Comparison of ENCODE assay signal across 8 cellular contexts in genomic region chr22:28674121-28674563, GRCh38. TPM values are rescaled to one million over a fixed set of nuclear protein-coding genes. Genes with fewer than 3 reads are reported as not detected.
A peak's percentile ranks its signal among the peaks of the same experiment; 100 is the strongest.
DNase-seq lines count a peak whose midpoint lies in the region; ATAC-seq, FAIRE-seq and TF ChIP-seq lines count a peak whose summit lies in the region.
"Had no signal": no experiment of that assay in that cellular context is flagged by ENCODE, and none has a peak within 500 bp of the region (broad histone marks: within the 10 kb centered on the region; RNA-seq: fewer than 3 reads in every experiment).

No MANE protein-coding gene starts in this region.

- H3K4me3 ChIP-seq in KMS-11 (IDR thresholded peaks at IDR 0.05; ENCODE audit: insufficient read depth, low read depth, low read length), result no peak overlapping the region

- ATAC-seq in activated CD8-positive, alpha-beta T cell treated with anti-CD3 and anti-CD28 coated beads for 36 hours, result peak; percentile 71
- ATAC-seq in HG03460 (IDR thresholded peaks at IDR 0.05; ENCODE audit: unreplicated experiment), result no peak

- peak overlapping the region; percentile 77 for H3K4me3 Mint-ChIP-seq in activated CD8-positive, alpha-beta T cell treated with anti-CD3 and anti-CD28 coated beads for 36 hours
- peak overlapping the region; percentile 14 for H3K4me3 Mint-ChIP-seq in neural crest cell

- peaks cover 5% of the 10 kb centered on the region for H3K9me3 Mint-ChIP-seq in activated CD8-positive, alpha-beta T cell treated with anti-CD3 and anti-CD28 coated beads for 36 hours
- H3K9me3 Mint-ChIP-seq in neural crest cell, result peaks cover 9% of the 10 kb centered on the region

- no peaks in the 10 kb centered on the region for H4K20me1 ChIP-seq in KMS-11 (ENCODE audit: insufficient read depth)

- CTCF ChIA-PET in activated CD8-positive, alpha-beta T cell treated with anti-CD3 and anti-CD28 coated beads for 36 hours (lab: Charles Lee), result no interaction called here

- H3K27ac Mint-ChIP-seq in activated CD8-positive, alpha-beta T cell treated with anti-CD3 and anti-CD28 coated beads for 36 hours, result peak overlapping the region; percentile 94
- peak overlapping the region; percentile 37 for H3K27ac Mint-ChIP-seq in neural crest cell (ENCODE audit: unreplicated experiment)

- no peaks in the 10 kb centered on the region for H3K36me3 ChIP-seq in KMS-11 (ENCODE audit: insufficient read depth)

- DNase-seq in GM18507 (ENCODE audit: extremely low spot score, insufficient read length, low read depth) (peak; percentile 26), neural crest cell (ENCODE audit: low read depth, low spot score) (no peak), iPS-NIHi7 (ENCODE audit: extremely low spot score) (no peak)
- DNase-seq in activated CD8-positive, alpha-beta T cell treated with anti-CD3 and anti-CD28 coated beads for 36 hours, result peak; percentile 48
- no peak for DNase-seq in effector CD8-positive, alpha-beta T cell (lab: John Stamatoyannopoulos, UW)

- peaks cover 57% of the 10 kb centered on the region for H3K27me3 Mint-ChIP-seq in activated CD8-positive, alpha-beta T cell treated with anti-CD3 and anti-CD28 coated beads for 36 hours
- no peaks in the 10 kb centered on the region for H3K27me3 Mint-ChIP-seq in neural crest cell (ENCODE audit: low read depth)

- TF ChIP-seq CTCF in KMS-11 (conservative IDR thresholded peaks at IDR 0.05; ENCODE audit: low read depth, low read length) (no peak), neural crest cell (conservative IDR thresholded peaks at IDR 0.05) (no peak)
- no peak for TF ChIP-seq CTCF in activated CD8-positive, alpha-beta T cell treated with anti-CD3 and anti-CD28 coated beads for 36 hours (IDR thresholded peaks at IDR 0.05)

- H3K79me2 ChIP-seq in KMS-11 (ENCODE audit: insufficient read depth, low read depth), result no peaks in the 10 kb centered on the region

- no peak overlapping the region for H3K27ac ChIP-seq in KMS-11

- POLR2A ChIA-PET in activated CD8-positive, alpha-beta T cell treated with anti-CD3 and anti-CD28 coated beads for 36 hours (lab: Charles Lee), result no interaction called here

- peaks cover 31% of the 10 kb centered on the region for H3K27me3 ChIP-seq in KMS-11 (ENCODE audit: insufficient read depth, low read depth)

- peaks cover 25% of the 10 kb centered on the region for H3K4me1 Mint-ChIP-seq in activated CD8-positive, alpha-beta T cell treated with anti-CD3 and anti-CD28 coated beads for 36 hours (ENCODE audit: low read depth)
- peaks cover 12% of the 10 kb centered on the region for H3K4me1 Mint-ChIP-seq in neural crest cell

- peaks cover 26% of the 10 kb centered on the region for H3K4me1 ChIP-seq in KMS-11 (ENCODE audit: low read depth, poor library complexity, severe bottlenecking)

- H2AFZ ChIP-seq in KMS-11 (ENCODE audit: low read depth), result no peak overlapping the region

- intact Hi-C loops in activated CD8-positive, alpha-beta T cell treated with anti-CD3 and anti-CD28 coated beads for 36 hours (cut with micrococcal nuclease), result no loop called here

- no peak overlapping the region for H3K9ac ChIP-seq in KMS-11

- peaks cover 3% of the 10 kb centered on the region for H3K36me3 Mint-ChIP-seq in activated CD8-positive, alpha-beta T cell treated with anti-CD3 and anti-CD28 coated beads for 36 hours (ENCODE audit: low read depth)
- peaks cover 18% of the 10 kb centered on the region for H3K36me3 Mint-ChIP-seq in neural crest cell (ENCODE audit: low read depth)

- H3K4me2 ChIP-seq in KMS-11, result peak overlapping the region; percentile 1; the same call in 1 of the 2 replicates

- peak; percentile 24 for FAIRE-seq in GM18507 (lab: Jason Lieb, UNC)
- FAIRE-seq: TTC549 had no signal

RNA-seq across cellular contexts. Expression of gene TTC28, which starts 5.5 kb away (rescaled TPM):
- total RNA-seq in activated CD8-positive, alpha-beta T cell treated with anti-CD3 and anti-CD28 coated beads for 36 hours, result 1 to 10 TPM in 1 of 2 experiments, under 1 TPM in 1; 0.58 to 1.9 TPM
- total RNA-seq in neural crest cell, result 60.8 and 65.4 TPM in 2 replicates

Comparison
In these comparisons a context has a peak if more than half of its experiments do, and no peak if none do; other contexts are left out.
1. DNase-seq: peak in GM18507 (single experiment) and activated CD8-positive, alpha-beta T cell treated with anti-CD3 and anti-CD28 coated beads for 36 hours (single experiment); none in neural crest cell (single experiment), effector CD8-positive, alpha-beta T cell (single experiment) and iPS-NIHi7 (single experiment).
2. RNA of gene TTC28, which starts 5.5 kb away (total RNA-seq): 60.8 to 65.4 TPM in neural crest cell; 0.58 to 1.9 TPM in activated CD8-positive, alpha-beta T cell treated with anti-CD3 and anti-CD28 coated beads for 36 hours; every median in the first group is over 10 times any median in the second.